12 cellular contexts compared by ENCODE assay signal in genomic region chr13:76828316-76828741, GRCh38. TPM values are rescaled to one million over a fixed set of nuclear protein-coding genes. Genes with fewer than 3 reads are reported as not detected.
DNase-seq lines count a peak whose midpoint lies in the region; ATAC-seq and TF ChIP-seq lines count a peak whose summit lies in the region.
"Had no signal": no experiment of that assay in that cellular context is flagged by ENCODE, and none has a peak within 500 bp of the region (broad histone marks: within the 10 kb centered on the region; RNA-seq: fewer than 3 reads in every experiment).

No MANE protein-coding gene starts in this region.

- TF ChIP-seq POLR2A in gastroesophageal sphincter (IDR thresholded peaks at IDR 0.05), result no peak

- TF ChIP-seq EP300 in gastroesophageal sphincter (IDR thresholded peaks at IDR 0.05), result no peak

- no peaks in the 10 kb centered on the region for H3K36me3 Mint-ChIP-seq in activated T-cell treated with anti-CD3 and anti-CD28 coated beads, Interleukin-2, amount 50 U/mL, for 72 hours (ENCODE audit: insufficient read depth in 2 of 2)
- H3K36me3 Mint-ChIP-seq: IgD-negative memory B cell had no signal

- no peak overlapping the region for H3K4me3 ChIP-seq in gastroesophageal sphincter

- WGBS in gastroesophageal sphincter (ENCODE audit: low coverage in 1 of 2), 2 donors, result 67 to 100% methylated on average over 1 to 3 of the region's 3 CpGs

- no peaks in the 10 kb centered on the region for H3K9me3 ChIP-seq in gastroesophageal sphincter

- DNase-seq in GM03348 (ENCODE audit: low spot score) (peak; percentile 30), hepatic stellate cell (ENCODE audit: low spot score) (no peak), iPS-NIHi7 (ENCODE audit: extremely low spot score) (no peak), iPS-NIHi11 (ENCODE audit: low spot score) (no peak)
- peak; percentile 6 to 15 for DNase-seq in activated T-cell treated with anti-CD3 and anti-CD28 coated beads, Interleukin-2, amount 50 U/mL, for 72 hours
- DNase-seq: activated gamma-delta T cell treated with Interleukin-2 at 50 U/mL for 16 hours; hypothalamus; naive thymus-derived CD8-positive, alpha-beta T cell had no signal

- no peak overlapping the region for H3K27ac ChIP-seq in gastroesophageal sphincter

- peaks cover 6% of the 10 kb centered on the region for H3K27me3 Mint-ChIP-seq in activated T-cell treated with anti-CD3 and anti-CD28 coated beads, Interleukin-2, amount 50 U/mL, for 72 hours (ENCODE audit: low read depth)

- no peak for TF ChIP-seq CTCF in gastroesophageal sphincter (IDR thresholded peaks at IDR 0.05)

- H3K36me3 ChIP-seq in gastroesophageal sphincter, result no peaks in the 10 kb centered on the region

- H3K27me3 ChIP-seq in gastroesophageal sphincter, result no peaks in the 10 kb centered on the region

- H3K9me3 Mint-ChIP-seq in activated T-cell treated with anti-CD3 and anti-CD28 coated beads, Interleukin-2, amount 50 U/mL, for 72 hours, result no peaks in the 10 kb centered on the region
- H3K9me3 Mint-ChIP-seq: naive thymus-derived CD8-positive, alpha-beta T cell had no signal

- H3K4me3 Mint-ChIP-seq in activated T-cell treated with anti-CD3 and anti-CD28 coated beads, Interleukin-2, amount 50 U/mL, for 72 hours, result peak overlapping the region; percentile 42
- H3K4me3 Mint-ChIP-seq: IgD-negative memory B cell; naive thymus-derived CD8-positive, alpha-beta T cell had no signal

- H3K27ac Mint-ChIP-seq in activated T-cell treated with anti-CD3 and anti-CD28 coated beads, Interleukin-2, amount 50 U/mL, for 72 hours, result peak overlapping the region; percentile 6
- H3K27ac Mint-ChIP-seq: IgD-negative memory B cell; naive thymus-derived CD8-positive, alpha-beta T cell had no signal

- peaks cover 15% of the 10 kb centered on the region for H3K4me1 Mint-ChIP-seq in activated T-cell treated with anti-CD3 and anti-CD28 coated beads, Interleukin-2, amount 50 U/mL, for 72 hours (ENCODE audit: low read depth)
- H3K4me1 Mint-ChIP-seq: IgD-negative memory B cell had no signal

- H3K4me1 ChIP-seq in gastroesophageal sphincter, result peaks cover 0 to 26% (median 0%) of the 10 kb centered on the region in 3 donors

- peak; percentile 76 for ATAC-seq in GM18870 (IDR thresholded peaks at IDR 0.05; ENCODE audit: unreplicated experiment)
- ATAC-seq in HG02884 (IDR thresholded peaks at IDR 0.05; ENCODE audit: unreplicated experiment), result peak; percentile 75
- ATAC-seq in activated T-cell treated with anti-CD3 and anti-CD28 coated beads, Interleukin-2, amount 50 U/mL, for 72 hours (replicated peaks in 1 of 2), result peak; percentile 85 to 87
- ATAC-seq in gastroesophageal sphincter, result no peak
- ATAC-seq: naive thymus-derived CD8-positive, alpha-beta T cell had no signal

RNA-seq across cellular contexts. Expression of gene KCTD12, which starts 57.9 kb away (rescaled TPM):
- 1 to 10 TPM; 3.3 to 6.6 TPM for total RNA-seq in activated T-cell treated with anti-CD3 and anti-CD28 coated beads, Interleukin-2, amount 50 U/mL, for 72 hours
- 100 to 1,000 TPM in 3 of 4 donors, 10 to 100 TPM in 1; 88.9 to 192 (median 128) TPM for total RNA-seq in gastroesophageal sphincter

Comparison
In these comparisons a context has a peak if more than half of its experiments do, and no peak if none do; other contexts are left out.
1. DNase-seq: peak in GM03348 (single experiment) and activated T-cell treated with anti-CD3 and anti-CD28 coated beads, Interleukin-2, amount 50 U/mL, for 72 hours (2 of 2); none in hepatic stellate cell (single experiment), iPS-NIHi7 (single experiment) and iPS-NIHi11 (single experiment).
2. RNA of gene KCTD12, which starts 57.9 kb away (total RNA-seq): 88.9 to 192 TPM in gastroesophageal sphincter; 3.3 to 6.6 TPM in activated T-cell treated with anti-CD3 and anti-CD28 coated beads, Interleukin-2, amount 50 U/mL, for 72 hours; every median in the first group is over 10 times any median in the second.